Comparison of ENCODE assay signal across 15 cellular contexts in the genomic region with DNA sequence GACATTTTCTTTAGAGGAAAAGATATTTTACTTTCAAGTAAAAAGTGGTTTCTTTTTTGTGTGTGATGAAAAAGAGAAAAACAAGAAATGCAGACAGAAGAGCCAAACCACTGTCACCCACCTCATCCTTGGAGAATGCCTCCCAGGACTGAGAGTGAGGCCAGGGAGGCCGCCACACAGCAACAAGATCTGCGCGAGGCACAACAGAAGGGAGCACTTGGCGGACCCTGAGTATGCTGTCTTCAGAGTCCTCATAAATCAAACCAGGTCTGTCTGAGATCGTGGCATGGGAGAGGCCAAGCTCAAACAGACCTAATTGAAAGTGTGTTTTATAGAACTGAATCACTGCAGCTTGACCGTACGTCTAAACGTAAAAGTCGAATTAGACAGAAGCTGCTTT.
A peak's percentile ranks its signal among the peaks of the same experiment; 100 is the strongest.
DNase-seq lines count a peak whose midpoint lies in the region; ATAC-seq and TF ChIP-seq lines count a peak whose summit lies in the region.
"Had no signal": no experiment of that assay in that cellular context is flagged by ENCODE, and none has a peak within 500 bp of the region (broad histone marks: within the 10 kb centered on the region; RNA-seq: fewer than 3 reads in every experiment).

No MANE protein-coding gene starts in this region.

- H3K36me3 Mint-ChIP-seq in activated T-cell treated with anti-CD3 and anti-CD28 coated beads, Interleukin-2, amount 50 U/mL, for 24 hours (ENCODE audit: low read depth) = no peaks in the 10 kb centered on the region

- no peak overlapping the region for H3K4me3 Mint-ChIP-seq in activated T-cell treated with anti-CD3 and anti-CD28 coated beads, Interleukin-2, amount 50 U/mL, for 24 hours
- H3K4me3 Mint-ChIP-seq: B cell; CD4-positive, alpha-beta T cell had no signal

- H3F3A ChIP-seq in smooth muscle cell (ENCODE audit: low read depth) = no peaks in the 10 kb centered on the region

- H3K4me1 ChIP-seq in smooth muscle cell (ENCODE audit: low read depth) = no peaks in the 10 kb centered on the region

- no peaks in the 10 kb centered on the region for H3K36me3 ChIP-seq in smooth muscle cell (ENCODE audit: low read depth)

- DNase-seq in M059J (ENCODE audit: low read depth) (peak; percentile 1), astrocyte of the hippocampus (ENCODE audit: low read depth, low spot score) (peak; percentile 5), left kidney (ENCODE audit: low read depth, low spot score) (peak; percentile 36), smooth muscle cell (lab: John Stamatoyannopoulos, UW; ENCODE audit: unreplicated experiment) (no peak), cortex of kidney (lab: John Stamatoyannopoulos, UW) (no peak)
- no peak for DNase-seq in activated T-cell treated with anti-CD3 and anti-CD28 coated beads, Interleukin-2, amount 50 U/mL, for 24 hours
- DNase-seq: CD4-positive, alpha-beta T cell; DMS153; DMS79 treated with DMSO at 0.1 percent for 48 hours; EL; GOT3; H9 had no signal

- H3K79me2 ChIP-seq in smooth muscle cell (ENCODE audit: low read depth) = no peaks in the 10 kb centered on the region

- no peak for ATAC-seq in GM21423 (IDR thresholded peaks at IDR 0.05; ENCODE audit: unreplicated experiment)
- ATAC-seq: HepG2 had no signal

- no peaks in the 10 kb centered on the region for H4K20me1 ChIP-seq in smooth muscle cell (ENCODE audit: low read depth)

- no peaks in the 10 kb centered on the region for H3K27me3 Mint-ChIP-seq in activated T-cell treated with anti-CD3 and anti-CD28 coated beads, Interleukin-2, amount 50 U/mL, for 24 hours
- H3K27me3 Mint-ChIP-seq: B cell; CD4-positive, alpha-beta T cell had no signal

- H3K4me1 Mint-ChIP-seq in activated T-cell treated with anti-CD3 and anti-CD28 coated beads, Interleukin-2, amount 50 U/mL, for 24 hours (ENCODE audit: low read depth) = no peaks in the 10 kb centered on the region
- H3K4me1 Mint-ChIP-seq: B cell, H9 had no signal

- peak overlapping the region; percentile 42 for H3K27ac ChIP-seq in smooth muscle cell (ENCODE audit: low read depth)

- no peak for TF ChIP-seq CTCF in smooth muscle cell (IDR thresholded peaks at IDR 0.05; ENCODE audit: borderline replicate concordance, insufficient read depth, poor library complexity, severe bottlenecking)

- no peaks in the 10 kb centered on the region for H3K27me3 ChIP-seq in smooth muscle cell (ENCODE audit: low read depth)

- WGBS in smooth muscle cell (ENCODE audit: low lambda C conversion rate) = 74% methylated on average over 9 of the region's 9 CpGs

- H2AFZ ChIP-seq in smooth muscle cell (ENCODE audit: low read depth) = no peak overlapping the region

- H3K9me3 Mint-ChIP-seq in activated T-cell treated with anti-CD3 and anti-CD28 coated beads, Interleukin-2, amount 50 U/mL, for 24 hours = peaks cover 49% of the 10 kb centered on the region
- H3K9me3 Mint-ChIP-seq: H9 had no signal

- H3K27ac Mint-ChIP-seq in activated T-cell treated with anti-CD3 and anti-CD28 coated beads, Interleukin-2, amount 50 U/mL, for 24 hours = no peak overlapping the region
- H3K27ac Mint-ChIP-seq: B cell; CD4-positive, alpha-beta T cell; H9 had no signal

- H3K4me2 ChIP-seq in smooth muscle cell = no peak overlapping the region

- H3K4me3 ChIP-seq in smooth muscle cell = no peak overlapping the region

- no peak overlapping the region for H3K9ac ChIP-seq in smooth muscle cell (ENCODE audit: low read depth)

- H3K9me3 ChIP-seq in smooth muscle cell (replicated peaks; ENCODE audit: low read depth) = no peaks in the 10 kb centered on the region

Comparison
In these comparisons a context has a peak if more than half of its experiments do, and no peak if none do; other contexts are left out.
1. DNase-seq: peak in M059J (single experiment), astrocyte of the hippocampus (single experiment) and left kidney (single experiment); none in smooth muscle cell (single experiment), activated T-cell treated with anti-CD3 and anti-CD28 coated beads, Interleukin-2, amount 50 U/mL, for 24 hours (single experiment) and cortex of kidney (single experiment).